Comparison of ENCODE assay signal across 17 cellular contexts in the genomic region with DNA sequence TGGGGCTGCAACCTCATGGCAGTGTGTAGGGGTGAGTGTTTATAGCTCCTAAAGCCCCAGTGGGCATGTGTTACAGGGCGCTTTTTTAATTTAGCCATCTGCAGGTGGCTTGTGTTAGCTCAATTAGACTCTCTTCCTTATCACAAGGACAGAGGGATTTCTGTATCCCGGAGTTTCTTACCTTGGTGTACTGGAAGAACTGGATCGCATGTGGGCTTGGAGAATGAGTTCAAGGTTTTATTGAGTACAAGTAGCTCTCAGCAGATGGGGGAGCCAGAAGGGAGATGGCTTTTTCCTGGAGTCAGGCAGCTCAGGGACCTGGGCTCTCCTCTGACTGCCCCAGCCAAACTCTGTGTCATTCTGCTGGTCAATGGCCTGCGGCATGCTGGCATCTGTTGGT.
"Had no signal": no experiment of that assay in that cellular context is flagged by ENCODE, and none has a peak within 500 bp of the region (broad histone marks: within the 10 kb centered on the region; RNA-seq: fewer than 3 reads in every experiment).

No MANE protein-coding gene starts in this region.

- H3K36me3 Mint-ChIP-seq: activated CD4-positive, alpha-beta memory T cell treated with anti-CD3 and anti-CD28 coated beads for 36 hours; activated naive CD8-positive, alpha-beta T cell treated with anti-CD3 and anti-CD28 coated beads for 36 hours; natural killer cell; stimulated activated naive B cell treated with anti-CD40 and anti-IgM and Interleukin-4, amounts not matched to agents 10 μg/mL and 1 μg/mL and 100 μg/mL, for 72 hours; WTC11 had no signal

- H3K27ac Mint-ChIP-seq: activated CD4-positive, alpha-beta memory T cell treated with anti-CD3 and anti-CD28 coated beads for 36 hours; activated naive CD8-positive, alpha-beta T cell treated with anti-CD3 and anti-CD28 coated beads for 36 hours; activated T-helper 1 cell treated with anti-CD3 and anti-CD28 coated beads, Interleukin-12 subunit alpha, Interleukin-12 subunit beta, Interleukin-2, Interleukin-4 antibody, amounts not matched to agents 30 ng/mL and 10 ng/mL and 1 ng/mL, durations not matched to agents 14 hours and 24 hours and 36 hours; natural killer cell; WTC11 had no signal

- H3K9me3 Mint-ChIP-seq: activated CD4-positive, alpha-beta memory T cell treated with anti-CD3 and anti-CD28 coated beads for 36 hours; activated naive CD8-positive, alpha-beta T cell treated with anti-CD3 and anti-CD28 coated beads for 36 hours; activated T-helper 1 cell treated with anti-CD3 and anti-CD28 coated beads, Interleukin-12 subunit alpha, Interleukin-12 subunit beta, Interleukin-2, Interleukin-4 antibody, amounts not matched to agents 30 ng/mL and 10 ng/mL and 1 ng/mL, durations not matched to agents 14 hours and 24 hours and 36 hours; natural killer cell; stimulated activated naive B cell treated with anti-CD40 and anti-IgM and Interleukin-4, amounts not matched to agents 10 μg/mL and 1 μg/mL and 100 μg/mL, for 72 hours had no signal

- ATAC-seq: gastroesophageal sphincter, heart right ventricle, natural killer cell, pancreas, sciatic nerve had no signal

- H3K4me1 Mint-ChIP-seq: activated naive CD8-positive, alpha-beta T cell treated with anti-CD3 and anti-CD28 coated beads for 36 hours; natural killer cell; WTC11 had no signal

- H3K4me3 Mint-ChIP-seq: activated CD4-positive, alpha-beta memory T cell treated with anti-CD3 and anti-CD28 coated beads for 36 hours; activated naive CD8-positive, alpha-beta T cell treated with anti-CD3 and anti-CD28 coated beads for 36 hours; activated T-helper 1 cell treated with anti-CD3 and anti-CD28 coated beads, Interleukin-12 subunit alpha, Interleukin-12 subunit beta, Interleukin-2, Interleukin-4 antibody, amounts not matched to agents 30 ng/mL and 10 ng/mL and 1 ng/mL, durations not matched to agents 14 hours and 24 hours and 36 hours; natural killer cell; WTC11 had no signal

- DNase-seq: activated CD4-positive, alpha-beta memory T cell treated with anti-CD3 and anti-CD28 coated beads for 36 hours; activated CD4-positive, alpha-beta T cell treated with anti-CD3 and anti-CD28 coated beads for 4 hours; activated naive CD8-positive, alpha-beta T cell treated with anti-CD3 and anti-CD28 coated beads for 36 hours; activated T-cell treated with anti-CD3 and anti-CD28 coated beads for 4 hours; amniotic stem cell; dermis blood vessel endothelial cell; effector memory CD4-positive, alpha-beta T cell; heart right ventricle; mesendoderm; natural killer cell; pancreas; stimulated activated CD4-positive, alpha-beta T cell treated with anti-CD3 and anti-CD28 coated beads, Interleukin-4, amount 100 ng/mL, for 24 hours; stimulated activated naive B cell treated with anti-CD40 and anti-IgM and Interleukin-4, amounts not matched to agents 10 μg/mL and 1 μg/mL and 100 μg/mL, for 72 hours had no signal

- H3K27me3 Mint-ChIP-seq: activated naive CD8-positive, alpha-beta T cell treated with anti-CD3 and anti-CD28 coated beads for 36 hours had no signal
